ENCODE assay signal across 17 cellular contexts in genomic region chr2:73414651-73415050, GRCh38.
"Had no signal": no experiment of that assay in that cellular context is flagged by ENCODE, and none has a peak within 500 bp of the region (broad histone marks: within the 10 kb centered on the region; RNA-seq: fewer than 3 reads in every experiment).

No MANE protein-coding gene starts in this region.

- H3K9me3 ChIP-seq: psoas muscle, upper lobe of left lung had no signal

- H3K27ac Mint-ChIP-seq: activated naive CD8-positive, alpha-beta T cell; immature natural killer cell; memory B cell; natural killer cell treated with Interleukin-12 subunit alpha and Interleukin-12 subunit beta and Interleukin-15 and Interleukin-18, amount 100 ng/mL, for 72 hours had no signal

- H3K4me3 Mint-ChIP-seq: activated naive CD8-positive, alpha-beta T cell; immature natural killer cell; memory B cell; natural killer cell treated with Interleukin-12 subunit alpha and Interleukin-12 subunit beta and Interleukin-15 and Interleukin-18, amount 100 ng/mL, for 72 hours had no signal

- H3K9me3 Mint-ChIP-seq: immature natural killer cell; memory B cell; natural killer cell treated with Interleukin-12 subunit alpha and Interleukin-12 subunit beta and Interleukin-15 and Interleukin-18, amount 100 ng/mL, for 72 hours had no signal

- H3K27ac ChIP-seq: epithelial cell of prostate, psoas muscle, upper lobe of left lung had no signal

- DNase-seq: activated effector memory CD4-positive, alpha-beta T cell treated with anti-CD3 and anti-CD28 coated beads, Interleukin-2, amount 50 U/mL, for 16 hours; activated T-cell treated with anti-CD3 and anti-CD28 coated beads, Interleukin-2, amount 50 U/mL, for 1 hour; aorta; central memory CD4-positive, alpha-beta T cell; effector memory CD4-positive, alpha-beta T cell; foreskin fibroblast; immature natural killer cell; nucleus accumbens; psoas muscle; stimulated activated CD4-positive, alpha-beta T cell treated with anti-CD3 and anti-CD28 coated beads, Interleukin-12 subunit alpha, Interleukin-12 subunit beta, amount 100 ng/mL, for 4 hours; stimulated activated naive CD8-positive, alpha-beta T cell treated with anti-CD3 and anti-CD28 coated beads, Interleukin-15, Interleukin-2, amounts not matched to agents 100 U/mL and 50 U/mL, for 24 hours; upper lobe of left lung had no signal

- H3K27me3 ChIP-seq: upper lobe of left lung had no signal

- H3K27me3 Mint-ChIP-seq: activated naive CD8-positive, alpha-beta T cell; memory B cell; natural killer cell treated with Interleukin-12 subunit alpha and Interleukin-12 subunit beta and Interleukin-15 and Interleukin-18, amount 100 ng/mL, for 72 hours had no signal

- H3K4me1 Mint-ChIP-seq: memory B cell had no signal

- H3K36me3 Mint-ChIP-seq: natural killer cell treated with Interleukin-12 subunit alpha and Interleukin-12 subunit beta and Interleukin-15 and Interleukin-18, amount 100 ng/mL, for 72 hours had no signal

- H3K4me3 ChIP-seq: psoas muscle, upper lobe of left lung had no signal

- ATAC-seq: natural killer cell treated with Interleukin-12 subunit alpha and Interleukin-12 subunit beta and Interleukin-15 and Interleukin-18, amount 100 ng/mL, for 72 hours; psoas muscle; sciatic nerve; stimulated activated naive CD8-positive, alpha-beta T cell treated with anti-CD3 and anti-CD28 coated beads, Interleukin-15, Interleukin-2, amounts not matched to agents 100 U/mL and 50 U/mL, for 24 hours had no signal

- H3K36me3 ChIP-seq: upper lobe of left lung had no signal
